ENCODE assay signal across 1 cellular context in genomic region chr2:190318514-190318913, GRCh38.
TF ChIP-seq lines count a peak whose summit lies in the region.

No MANE protein-coding gene starts in this region.

TF ChIP-seq in HEK293, 187 proteins besides CTCF, POLR2A, EP300 and RAD21 (continued from another document):
- TF ChIP-seq ZBTB44 (tag by site-specific recombination; IDR thresholded peaks at IDR 0.05) (no peak), ZNF707 (tag by site-specific recombination; IDR thresholded peaks at IDR 0.05) (no peak), ZNF473 (tag by site-specific recombination; IDR thresholded peaks at IDR 0.05) (no peak), WT1 (tag by site-specific recombination; IDR thresholded peaks at IDR 0.05) (no peak), KLF16 (tag by site-specific recombination; IDR thresholded peaks at IDR 0.05) (no peak), ZNF138 (tag by site-specific recombination; IDR thresholded peaks at IDR 0.05; ENCODE audit: borderline replicate concordance) (no peak), ZNF426 (tag by site-specific recombination; IDR thresholded peaks at IDR 0.05) (no peak), ZNF596 (tag by site-specific recombination; IDR thresholded peaks at IDR 0.05) (no peak), ZNF585B (tag by site-specific recombination; IDR thresholded peaks at IDR 0.05) (no peak)
TF ChIP-seq in HEK293: peak in this region for 0.
